In genomic region chr12:41510470-41510869, GRCh38 we compare ENCODE assay signal across 1 cellular context.
TF ChIP-seq lines count a peak whose summit lies in the region.

No MANE protein-coding gene starts in this region.

TF ChIP-seq in H1, 55 proteins besides CTCF, POLR2A, EP300 and RAD21:
- TF ChIP-seq BCL11A (IDR thresholded peaks at IDR 0.05; ENCODE audit: low read depth in 2 of 2, low read length in 2 of 2) (no peak), HDAC2 (IDR thresholded peaks at IDR 0.05; ENCODE audit: borderline replicate concordance in 1 of 2, low read depth in 2 of 2, low read length in 2 of 2) (no peak), CREB1 (IDR thresholded peaks at IDR 0.05) (no peak), CEBPB (IDR thresholded peaks at IDR 0.05; ENCODE audit: low read depth, low read length) (no peak), YY1 (IDR thresholded peaks at IDR 0.05; ENCODE audit: low read depth, low read length) (no peak), CHD1 (IDR thresholded peaks at IDR 0.05; ENCODE audit: low read depth, low read length) (no peak), BACH1 (IDR thresholded peaks at IDR 0.05; ENCODE audit: low read length) (no peak), ASH2L (IDR thresholded peaks at IDR 0.05; ENCODE audit: low read length) (no peak), TEAD4 (IDR thresholded peaks at IDR 0.05; ENCODE audit: low read depth, low read length) (no peak)
